23 cellular contexts compared by ENCODE assay signal in the genomic region with DNA sequence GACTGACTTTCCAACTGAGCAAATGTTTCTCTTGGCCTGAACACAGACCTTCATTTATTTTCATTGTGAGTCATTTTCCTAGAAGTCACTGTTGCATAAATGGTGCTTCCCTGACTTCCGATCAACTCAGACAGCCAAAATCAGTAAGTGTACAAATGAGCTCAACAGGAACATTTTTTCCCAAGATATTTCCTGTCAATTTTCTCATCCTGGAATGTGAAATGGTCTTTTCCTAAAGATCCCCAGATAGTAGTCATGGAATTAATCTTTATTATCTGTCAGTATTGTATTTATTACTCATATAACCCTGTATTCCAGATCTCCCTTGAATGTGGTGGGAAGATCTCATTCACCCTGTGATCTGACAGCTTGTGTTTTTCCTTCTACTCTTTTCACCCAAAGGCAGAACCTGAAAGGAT.
A peak's percentile ranks its signal among the peaks of the same experiment; 100 is the strongest.
DNase-seq lines count a peak whose midpoint lies in the region; ATAC-seq, FAIRE-seq and TF ChIP-seq lines count a peak whose summit lies in the region.
"Had no signal": no experiment of that assay in that cellular context is flagged by ENCODE, and none has a peak within 500 bp of the region (broad histone marks: within the 10 kb centered on the region; RNA-seq: fewer than 3 reads in every experiment).

No MANE protein-coding gene starts in this region.

- H3K9ac ChIP-seq in keratinocyte (ENCODE audit: control insufficient read depth, extremely low read depth, insufficient read depth, low read length) (no peak overlapping the region), mesendoderm (ENCODE audit: low read length) (no peak overlapping the region)

- FAIRE-seq in RCC 7860 (lab: Jason Lieb, UNC) (peak; percentile 94), bronchial epithelial cell (lab: Jason Lieb, UNC) (no peak), keratinocyte (lab: Jason Lieb, UNC) (peak; percentile 17)

- H3K9me1 ChIP-seq in keratinocyte (ENCODE audit: control insufficient read depth, extremely low read depth, insufficient read depth, low read length), result no peaks in the 10 kb centered on the region

- H2BK5ac ChIP-seq in mesendoderm (ENCODE audit: low read length), result no peak overlapping the region

- dilution Hi-C loops in keratinocyte (cut with MboI; ENCODE audit: extremely low pct_ligation_motif_present, low sequenced_read_pairs), result no loop called here

- H3K79me2 ChIP-seq in keratinocyte (ENCODE audit: control insufficient read depth, insufficient read depth, low read length) (no peaks in the 10 kb centered on the region), mesendoderm (ENCODE audit: control insufficient read depth, insufficient read depth, low read length) (no peaks in the 10 kb centered on the region)

- H3K36me3 ChIP-seq in bronchial epithelial cell (ENCODE audit: control insufficient read depth, insufficient read depth, low read length), result no peaks in the 10 kb centered on the region
- no peaks in the 10 kb centered on the region for H3K36me3 ChIP-seq in keratinocyte (ENCODE audit: control insufficient read depth in 2 of 2, extremely low read depth in 1 of 2, insufficient read depth in 2 of 2, low read length in 2 of 2)
- H3K36me3 ChIP-seq in mesendoderm (ENCODE audit: control insufficient read depth, insufficient read depth, low read length), result no peaks in the 10 kb centered on the region
- H3K36me3 ChIP-seq: gastroesophageal sphincter, ovary, sigmoid colon, thyroid gland had no signal

- no peaks in the 10 kb centered on the region for H3K79me1 ChIP-seq in mesendoderm (ENCODE audit: low read length)

- H4K20me1 ChIP-seq in keratinocyte (ENCODE audit: control insufficient read depth, extremely low read depth, insufficient read depth, low read length), result no peaks in the 10 kb centered on the region

- no peak overlapping the region for H3K56ac ChIP-seq in mesendoderm (ENCODE audit: low read length)

- no CpG with 5 or more reads among the region's 1 CpG for WGBS in mesendoderm (ENCODE audit: extremely low coverage, insufficient coverage, low lambda C conversion rate)

- H2AFZ ChIP-seq in keratinocyte (ENCODE audit: control insufficient read depth, low read length), result no peak overlapping the region

- H3K27ac ChIP-seq in keratinocyte (ENCODE audit: control insufficient read depth, insufficient read depth, low read length) (no peak overlapping the region), mesendoderm (ENCODE audit: low read depth, low read length) (no peak overlapping the region)
- H3K27ac ChIP-seq: gastroesophageal sphincter, ovary, sigmoid colon, thyroid gland had no signal

- DNase-seq in RCC 7860 (ENCODE audit: low spot score) (peak; percentile 86), bronchial epithelial cell (ENCODE audit: low read depth) (peak; percentile 15), keratinocyte (ENCODE audit: low read depth, low spot score) (peak; percentile 11), NCI-H146 treated with DMSO at 0.1 percent for 48 hours (lab: John Stamatoyannopoulos, UW; ENCODE audit: unreplicated experiment) (no peak), mesendoderm (no peak)
- no peak for DNase-seq in activated CD4-positive, CD25-positive, alpha-beta regulatory T cell treated with anti-CD3 and anti-CD28 coated beads, Interleukin-2, amount 50 U/mL, for 72 hours
- DNase-seq: activated CD8-positive, alpha-beta memory T cell treated with anti-CD3 and anti-CD28 coated beads for 24 hours; activated naive CD4-positive, alpha-beta T cell treated with anti-CD3 and anti-CD28 coated beads, Interleukin-2, amount 50 U/mL, for 16 hours; activated T-cell treated with anti-CD3 and anti-CD28 coated beads, Interleukin-2, amount 50 U/mL, for 48 hours; Caco-2; cortex of kidney; left ventricle myocardium superior; MM.1S; NCI-H1694 treated with DMSO at 0.1 percent for 48 hours; NCI-H774; ovary; sigmoid colon; stimulated activated naive B cell treated with anti-CD40 and anti-IgM and Interleukin-4, amounts not matched to agents 10 μg/mL and 1 μg/mL and 100 μg/mL, for 72 hours; T1000; thyroid gland had no signal

- peak overlapping the region; percentile 46 for H3K4me2 ChIP-seq in keratinocyte (ENCODE audit: control insufficient read depth, extremely low read depth, insufficient read depth, low read depth, low read length)
- H3K4me2 ChIP-seq in mesendoderm (ENCODE audit: low read length), result no peak overlapping the region

- no peak overlapping the region for H2BK15ac ChIP-seq in mesendoderm (replicated peaks; ENCODE audit: low read depth)

- no peak overlapping the region for H4K5ac ChIP-seq in mesendoderm (ENCODE audit: low read length)

- no peak overlapping the region for H3K23ac ChIP-seq in mesendoderm (ENCODE audit: low read length)

- TF ChIP-seq CTCF in bronchial epithelial cell (IDR thresholded peaks at IDR 0.05; ENCODE audit: insufficient read depth, low read length, severe bottlenecking) (no peak), keratinocyte (optimal IDR thresholded peaks at IDR 0.05 in 1 of 3, IDR thresholded peaks at IDR 0.05 in 1 of 3, conservative IDR thresholded peaks at IDR 0.05 in 1 of 3; ENCODE audit: extremely low read depth in 1 of 3, insufficient read depth in 2 of 3, low read length in 3 of 3) (no peak)

- no peak overlapping the region for H3K4ac ChIP-seq in mesendoderm (ENCODE audit: low read depth, low read length)

- no peak overlapping the region for H2BK120ac ChIP-seq in mesendoderm (ENCODE audit: low read depth, low read length)

- no peaks in the 10 kb centered on the region for H3K9me3 ChIP-seq in keratinocyte (ENCODE audit: control insufficient read depth, low read depth, low read length)
- H3K9me3 ChIP-seq: Caco-2, ovary, sigmoid colon, thyroid gland had no signal

- H3K4me1 ChIP-seq in keratinocyte (ENCODE audit: control insufficient read depth, extremely low read depth, insufficient read depth, low read length) (peaks cover 13% of the 10 kb centered on the region), mesendoderm (ENCODE audit: control insufficient read depth, low read depth, low read length) (no peaks in the 10 kb centered on the region)
- H3K4me1 ChIP-seq: Caco-2, gastroesophageal sphincter, sigmoid colon had no signal

- no peak overlapping the region for H3K4me3 ChIP-seq in bronchial epithelial cell (ENCODE audit: low read depth, low read length)
- H3K4me3 ChIP-seq in keratinocyte (ENCODE audit: control insufficient read depth in 2 of 3, extremely low read depth in 1 of 3, insufficient read depth in 2 of 3, low read depth in 1 of 3, low read length in 3 of 3), result no peak overlapping the region
- H3K4me3 ChIP-seq in mesendoderm (ENCODE audit: low read length), result no peak overlapping the region
- H3K4me3 ChIP-seq: gastroesophageal sphincter, ovary, sigmoid colon, thyroid gland had no signal

- ATAC-seq in HG02571 (IDR thresholded peaks at IDR 0.05; ENCODE audit: unreplicated experiment), result no peak
- ATAC-seq: activated CD4-positive, CD25-positive, alpha-beta regulatory T cell treated with anti-CD3 and anti-CD28 coated beads, Interleukin-2, amount 50 U/mL, for 24 hours; gastroesophageal sphincter; left ventricle myocardium superior; stimulated activated naive B cell treated with anti-CD40 and anti-IgM and Interleukin-4, amounts not matched to agents 10 μg/mL and 1 μg/mL and 100 μg/mL, for 72 hours had no signal

- H3K27me3 ChIP-seq in bronchial epithelial cell (ENCODE audit: control insufficient read depth, insufficient read depth, low read length) (no peaks in the 10 kb centered on the region), keratinocyte (ENCODE audit: control insufficient read depth, extremely low read depth, insufficient read depth, low read length) (no peaks in the 10 kb centered on the region), mesendoderm (ENCODE audit: insufficient read depth, low read length, poor library complexity) (no peaks in the 10 kb centered on the region)
- H3K27me3 ChIP-seq: gastroesophageal sphincter, ovary, sigmoid colon, thyroid gland had no signal

- no peak overlapping the region for H2AK5ac ChIP-seq in mesendoderm (ENCODE audit: low read length)

- no peak overlapping the region for H4K8ac ChIP-seq in mesendoderm (ENCODE audit: low read depth, low read length)

- H3K18ac ChIP-seq in mesendoderm (ENCODE audit: low read length), result no peak overlapping the region

Comparison
In these comparisons a context has a peak if more than half of its experiments do, and no peak if none do; other contexts are left out.
1. DNase-seq: peak in RCC 7860 (single experiment), bronchial epithelial cell (single experiment) and keratinocyte (single experiment); none in NCI-H146 treated with DMSO at 0.1 percent for 48 hours (single experiment), mesendoderm (single experiment) and activated CD4-positive, CD25-positive, alpha-beta regulatory T cell treated with anti-CD3 and anti-CD28 coated beads, Interleukin-2, amount 50 U/mL, for 72 hours (single experiment).